In genomic region chr22:43941449-43941848, GRCh38 we compare ENCODE assay signal across 31 cellular contexts. TPM values are rescaled to one million over a fixed set of nuclear protein-coding genes. Genes with fewer than 3 reads are reported as not detected.
"Had no signal": no experiment of that assay in that cellular context is flagged by ENCODE, and none has a peak within 500 bp of the region (broad histone marks: within the 10 kb centered on the region; RNA-seq: fewer than 3 reads in every experiment).

No MANE protein-coding gene starts in this region.

- H3K27me3 ChIP-seq: neural progenitor cell, pancreas, transverse colon, uterus had no signal

- H3K4me1 Mint-ChIP-seq: natural killer cell, nephron had no signal

- H3K9me3 Mint-ChIP-seq: natural killer cell; neural progenitor cell; stimulated activated naive CD8-positive, alpha-beta T cell treated with anti-CD3 and anti-CD28 coated beads, Interleukin-15, amount 100 ng/mL, for 72 hours; type B pancreatic cell had no signal

- H3K9me3 ChIP-seq: pancreas, transverse colon, upper lobe of right lung, uterus had no signal

- FAIRE-seq: pancreas had no signal

- H3K4me2 ChIP-seq: neural progenitor cell, smooth muscle cell had no signal

- H3K9ac ChIP-seq: neural progenitor cell had no signal

- H3K27ac Mint-ChIP-seq: naive thymus-derived CD4-positive, alpha-beta T cell; natural killer cell; nephron; neural progenitor cell; stimulated activated memory B cell treated with anti-CD40 and anti-IgM and Interleukin-4, amounts not matched to agents 10 μg/mL and 1 μg/mL and 100 μg/mL, for 72 hours; stimulated activated naive CD8-positive, alpha-beta T cell treated with anti-CD3 and anti-CD28 coated beads, Interleukin-15, amount 100 ng/mL, for 72 hours; type B pancreatic cell had no signal

- H2AFZ ChIP-seq: neural progenitor cell had no signal

- H3K4me3 ChIP-seq: neural progenitor cell, pancreas, psoas muscle, skin epidermis, smooth muscle cell, spleen, tibial artery, transverse colon, upper lobe of right lung, uterus had no signal

- H3K27me3 Mint-ChIP-seq: type B pancreatic cell had no signal

- H3K36me3 ChIP-seq: neural progenitor cell, pancreas, spleen, tibial artery, transverse colon, upper lobe of right lung, uterus had no signal

- H3K4me1 ChIP-seq: neural progenitor cell, pancreas, psoas muscle, tibial artery, transverse colon, upper lobe of right lung, uterus had no signal

- H3K4me3 Mint-ChIP-seq: naive thymus-derived CD4-positive, alpha-beta T cell; natural killer cell; nephron; neural progenitor cell; stimulated activated memory B cell treated with anti-CD40 and anti-IgM and Interleukin-4, amounts not matched to agents 10 μg/mL and 1 μg/mL and 100 μg/mL, for 72 hours; stimulated activated naive CD8-positive, alpha-beta T cell treated with anti-CD3 and anti-CD28 coated beads, Interleukin-15, amount 100 ng/mL, for 72 hours; type B pancreatic cell had no signal

- DNase-seq: naive thymus-derived CD4-positive, alpha-beta T cell; natural killer cell; occipital lobe; pancreas; psoas muscle; right cardiac atrium; spleen; stimulated activated CD4-positive, alpha-beta T cell treated with anti-CD3 and anti-CD28 coated beads, Interleukin-12 subunit alpha, Interleukin-12 subunit beta, amount 100 ng/mL, for 4 hours; stimulated activated CD4-positive, alpha-beta T cell treated with anti-CD3 and anti-CD28 coated beads, Interleukin-1b, Interleukin-23, amount 100 ng/mL, for 48 hours; stimulated activated CD4-positive, alpha-beta T cell treated with anti-CD3 and anti-CD28 coated beads, Interleukin-4, amount 100 ng/mL, for 1 hour; stimulated activated CD4-positive, alpha-beta T cell treated with anti-CD3 and anti-CD28 coated beads, Interleukin-4, amount 100 ng/mL, for 4 hours; stimulated activated CD8-positive, alpha-beta memory T cell treated with anti-CD3 and anti-CD28 coated beads, Interleukin-4, amount 100 ng/mL, for 48 hours; stimulated activated naive CD4-positive, alpha-beta T cell; stimulated activated naive CD8-positive, alpha-beta T cell treated with anti-CD3 and anti-CD28 coated beads, Interleukin-15, amount 100 ng/mL, for 72 hours; stimulated activated naive CD8-positive, alpha-beta T cell treated with anti-CD3 and anti-CD28 coated beads, Interleukin-15, Interleukin-2, amounts not matched to agents 100 U/mL and 50 U/mL, for 24 hours; tibial artery; transverse colon; upper lobe of right lung; uterus had no signal

- H3K27ac ChIP-seq: neural progenitor cell, pancreas, psoas muscle, skin epidermis, spleen, tibial artery, transverse colon, upper lobe of right lung, uterus had no signal

- H3K36me3 Mint-ChIP-seq: natural killer cell; stimulated activated memory B cell treated with anti-CD40 and anti-IgM and Interleukin-4, amounts not matched to agents 10 μg/mL and 1 μg/mL and 100 μg/mL, for 72 hours had no signal

RNA-seq across cellular contexts. Expression of gene PNPLA3, which starts 17.8 kb away (rescaled TPM):
- polyA plus RNA-seq: naive thymus-derived CD4-positive, alpha-beta T cell had no signal

RNA-seq across cellular contexts. Expression of gene PNPLA5, which starts 49.6 kb away (rescaled TPM):
- total RNA-seq: naive thymus-derived CD4-positive, alpha-beta T cell; natural killer cell; occipital lobe; osteocyte; pancreas; posterior vena cava; psoas muscle; renal cortical epithelial cell; right cardiac atrium; sciatic nerve; smooth muscle cell; spleen; transverse colon; upper lobe of right lung; urinary bladder; uterus had no signal
- polyA plus RNA-seq: naive thymus-derived CD4-positive, alpha-beta T cell; neural cell; pancreas; right cardiac atrium; smooth muscle cell; spleen; urinary bladder had no signal
